In the genomic region with DNA sequence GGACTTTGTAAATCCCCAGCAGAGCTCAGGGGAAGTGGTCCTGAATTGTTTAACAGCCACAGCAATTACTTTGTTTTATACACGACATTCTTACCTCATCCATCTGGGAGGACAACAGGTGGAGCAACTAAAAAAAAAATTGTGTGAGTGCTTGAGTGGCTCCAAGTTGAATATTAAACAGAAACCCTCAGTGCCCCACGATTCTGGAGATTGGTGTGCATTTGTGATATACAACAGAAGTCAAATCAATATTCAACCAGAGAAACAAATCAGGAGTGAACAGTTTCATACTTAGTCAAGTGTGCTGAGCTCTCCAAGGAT, we compare ENCODE assay signal across 23 cellular contexts.
"Had no signal": no experiment of that assay in that cellular context is flagged by ENCODE, and none has a peak within 500 bp of the region (broad histone marks: within the 10 kb centered on the region; RNA-seq: fewer than 3 reads in every experiment).

No MANE protein-coding gene starts in this region.

- H3K4me1 ChIP-seq: breast epithelium, prostate gland, right atrium auricular region, suprapubic skin, vagina had no signal

- ATAC-seq: activated CD8-positive, alpha-beta T cell treated with anti-CD3 and anti-CD28 coated beads, Interleukin-2, amount 10 ng/mL, durations not matched to agents 7 days and 5 days; activated naive CD8-positive, alpha-beta T cell treated with anti-CD3 and anti-CD28 coated beads, Interleukin-2, amount 50 U/mL, for 24 hours; activated T-cell treated with anti-CD3 and anti-CD28 coated beads, Interleukin-2, amount 50 U/mL, for 4 hours; left cardiac atrium; stimulated activated naive CD8-positive, alpha-beta T cell treated with anti-CD3 and anti-CD28 coated beads, Interleukin-15, amount 100 ng/mL, for 72 hours had no signal

- H3K36me3 ChIP-seq: breast epithelium, prostate gland, right atrium auricular region, suprapubic skin, vagina had no signal

- DNase-seq: activated CD4-positive, alpha-beta T cell treated with anti-CD3 and anti-CD28 coated beads, Interleukin-2, amount 10 ng/mL, durations not matched to agents 24 days and 14 days; activated CD4-positive, CD25-positive, alpha-beta regulatory T cell; activated CD8-positive, alpha-beta T cell treated with anti-CD3 and anti-CD28 coated beads, Interleukin-2, amount 10 ng/mL, durations not matched to agents 7 days and 5 days; activated effector memory CD4-positive, alpha-beta T cell treated with Interleukin-2 at 50 U/mL for 16 hours; activated naive CD4-positive, alpha-beta T cell treated with anti-CD3 and anti-CD28 coated beads, Interleukin-2, amount 10 ng/mL, durations not matched to agents 7 days and 5 days; activated naive CD8-positive, alpha-beta T cell treated with anti-CD3 and anti-CD28 coated beads, Interleukin-2, amount 50 U/mL, for 24 hours; activated T-cell treated with anti-CD3 and anti-CD28 coated beads, Interleukin-2, amount 50 U/mL, for 4 hours; anterior cingulate cortex; cerebellar nuclear complex; effector CD8-positive, alpha-beta T cell; left cardiac atrium; stimulated activated CD4-positive, alpha-beta T cell treated with anti-CD3 and anti-CD28 coated beads, Interleukin-15, amount 100 ng/mL, for 24 hours; stimulated activated CD4-positive, alpha-beta T cell treated with anti-CD3 and anti-CD28 coated beads, Interleukin-2, amount 100 ng/mL, for 48 hours; stimulated activated naive CD8-positive, alpha-beta T cell treated with anti-CD3 and anti-CD28 coated beads, Interleukin-15, amount 100 ng/mL, for 72 hours; T-helper 1 cell; T-helper 9 cell; trophoblast cell had no signal

- H3K27me3 ChIP-seq: breast epithelium, right atrium auricular region, suprapubic skin, vagina had no signal

- H3K4me3 ChIP-seq: breast epithelium, prostate gland, right atrium auricular region, skin epidermis, suprapubic skin, vagina had no signal

- H3K27ac ChIP-seq: breast epithelium, prostate gland, right atrium auricular region, skin epidermis, suprapubic skin, vagina had no signal

- H3K9me3 ChIP-seq: breast epithelium, prostate gland, right atrium auricular region, suprapubic skin, vagina had no signal
